Comparison of ENCODE assay signal across 12 cellular contexts in genomic region chr16:87897563-87898505, GRCh38. TPM values are rescaled to one million over a fixed set of nuclear protein-coding genes. Genes with fewer than 3 reads are reported as not detected.
A peak's percentile ranks its signal among the peaks of the same experiment; 100 is the strongest.
DNase-seq lines count a peak whose midpoint lies in the region; ATAC-seq and TF ChIP-seq lines count a peak whose summit lies in the region.
"Had no signal": no experiment of that assay in that cellular context is flagged by ENCODE, and none has a peak within 500 bp of the region (broad histone marks: within the 10 kb centered on the region; RNA-seq: fewer than 3 reads in every experiment).

No MANE protein-coding gene starts in this region.

- no peaks in the 10 kb centered on the region for H3K36me3 Mint-ChIP-seq in immature natural killer cell
- peaks cover 14% of the 10 kb centered on the region for H3K36me3 Mint-ChIP-seq in stimulated activated effector memory CD8-positive, alpha-beta T cell treated with anti-CD3 and anti-CD28 coated beads, Interleukin-12 subunit alpha, Interleukin-12 subunit beta, amount 100 ng/mL, for 72 hours

- no peaks in the 10 kb centered on the region for H3K27me3 ChIP-seq in RWPE2 (ENCODE audit: insufficient read depth, poor library complexity, severe bottlenecking)
- H3K27me3 ChIP-seq: SJSA1, upper lobe of left lung had no signal

- no peak overlapping the region for H3K27ac ChIP-seq in RWPE2 (ENCODE audit: poor library complexity, severe bottlenecking)
- H3K27ac ChIP-seq: SJSA1 had no signal

- no peaks in the 10 kb centered on the region for H3K9me3 ChIP-seq in RWPE2 (ENCODE audit: severe bottlenecking)
- H3K9me3 ChIP-seq: SJSA1, upper lobe of left lung had no signal

- H3K27me3 Mint-ChIP-seq in immature natural killer cell (ENCODE audit: low read depth in 3 of 3), result peaks cover 0 to 13% (median 5%) of the 10 kb centered on the region in 3 donors

- H3K27ac Mint-ChIP-seq in immature natural killer cell, result peak overlapping the region in 5 of 6 donors; percentile 6 to 92 (median 75)
- peak overlapping the region; percentile 96 for H3K27ac Mint-ChIP-seq in stimulated activated effector memory CD8-positive, alpha-beta T cell treated with anti-CD3 and anti-CD28 coated beads, Interleukin-12 subunit alpha, Interleukin-12 subunit beta, amount 100 ng/mL, for 72 hours

- TF ChIP-seq CTCF in RWPE2 (IDR thresholded peaks at IDR 0.05; ENCODE audit: poor library complexity, severe bottlenecking), result no peak
- TF ChIP-seq CTCF in GM10248 (IDR thresholded peaks at IDR 0.05; ENCODE audit: control extremely low read depth, extremely low read depth, low read depth, missing control alignments), result no peak

- POLR2A ChIA-PET in GM10248 (lab: Yijun Ruan, JAX), result interaction anchor here (0.7 kb wide), 1 partner anchor 94 kb away, joined by 3 read pairs; no protein-coding TSS in a partner anchor

- H3K4me1 ChIP-seq in RWPE2 (ENCODE audit: insufficient read depth, poor library complexity, severe bottlenecking), result no peaks in the 10 kb centered on the region

- ATAC-seq in RWPE2 (ENCODE audit: low read depth), result peak; percentile 41; the same call in 1 of the 3 replicates
- peak; percentile 58 for ATAC-seq in stimulated activated effector memory CD8-positive, alpha-beta T cell treated with anti-CD3 and anti-CD28 coated beads, Interleukin-12 subunit alpha, Interleukin-12 subunit beta, amount 100 ng/mL, for 72 hours
- no peak for ATAC-seq in HG02610 (IDR thresholded peaks at IDR 0.05; ENCODE audit: unreplicated experiment)

- H3K4me1 Mint-ChIP-seq in immature natural killer cell, result peaks cover 30 to 31% of the 10 kb centered on the region in 2 donors
- H3K4me1 Mint-ChIP-seq in stimulated activated effector memory CD8-positive, alpha-beta T cell treated with anti-CD3 and anti-CD28 coated beads, Interleukin-12 subunit alpha, Interleukin-12 subunit beta, amount 100 ng/mL, for 72 hours, result peaks cover 51% of the 10 kb centered on the region

- no peak overlapping the region for H3K4me3 ChIP-seq in RWPE2 (ENCODE audit: severe bottlenecking)
- H3K4me3 ChIP-seq: SJSA1, upper lobe of left lung had no signal

- DNase-seq in RWPE2 (ENCODE audit: low spot score) (no peak), activated T-cell treated with anti-CD3 and anti-CD28 coated beads for 48 hours (ENCODE audit: low read depth) (peak; percentile 63), immature natural killer cell (peak in 2 of 3 donors; percentile 22 to 30), T1000 (lab: John Stamatoyannopoulos, UW) (no peak), NCI-H748 treated with DMSO at 0.1 percent for 48 hours (lab: John Stamatoyannopoulos, UW) (no peak), GM10248 (ENCODE audit: extremely low spot score) (no peak)
- peak; percentile 35 to 79 for DNase-seq in stimulated activated effector memory CD8-positive, alpha-beta T cell treated with anti-CD3 and anti-CD28 coated beads, Interleukin-12 subunit alpha, Interleukin-12 subunit beta, amount 100 ng/mL, for 72 hours (ENCODE audit: low spot score in 2 of 2)
- DNase-seq: NCI-H1092, nucleus accumbens, upper lobe of left lung had no signal

- peak overlapping the region; percentile 33 to 73 (median 58) for H3K4me3 Mint-ChIP-seq in immature natural killer cell
- H3K4me3 Mint-ChIP-seq in stimulated activated effector memory CD8-positive, alpha-beta T cell treated with anti-CD3 and anti-CD28 coated beads, Interleukin-12 subunit alpha, Interleukin-12 subunit beta, amount 100 ng/mL, for 72 hours, result peak overlapping the region; percentile 76

- no peaks in the 10 kb centered on the region for H3K36me3 ChIP-seq in RWPE2 (ENCODE audit: low read depth)
- H3K36me3 ChIP-seq: SJSA1, upper lobe of left lung had no signal

- H3K9me3 Mint-ChIP-seq in immature natural killer cell, result no peaks in the 10 kb centered on the region
- no peaks in the 10 kb centered on the region for H3K9me3 Mint-ChIP-seq in stimulated activated effector memory CD8-positive, alpha-beta T cell treated with anti-CD3 and anti-CD28 coated beads, Interleukin-12 subunit alpha, Interleukin-12 subunit beta, amount 100 ng/mL, for 72 hours

- CTCF ChIA-PET in GM10248 (lab: Yijun Ruan, JAX), result interaction anchor here (1.0 to 2.6 kb wide), 6 partner anchors 26 to 129 kb away, joined by 3 to 8 read pairs (median 4); no protein-coding TSS in a partner anchor

RNA-seq across cellular contexts. Expression of gene SLC7A5, which starts 28.5 kb away (rescaled TPM):
- polyA plus RNA-seq in immature natural killer cell, result 1 to 10 TPM; 2.6 to 7.3 (median 4.2) TPM

RNA-seq across cellular contexts. Expression of gene CA5A, which starts 38.5 kb away (rescaled TPM):
- polyA plus RNA-seq in immature natural killer cell, result not detected

RNA-seq across cellular contexts. Expression of gene BANP, which starts 53.4 kb away (rescaled TPM):
- 10 to 100 TPM in 2 of 3 donors, 1 to 10 TPM in 1; 6.3 to 19.4 (median 10.2) TPM for polyA plus RNA-seq in immature natural killer cell

Comparison
In these comparisons a context has a peak if more than half of its experiments do, and no peak if none do; other contexts are left out.
1. DNase-seq: peak in activated T-cell treated with anti-CD3 and anti-CD28 coated beads for 48 hours (single experiment), immature natural killer cell (2 of 3) and stimulated activated effector memory CD8-positive, alpha-beta T cell treated with anti-CD3 and anti-CD28 coated beads, Interleukin-12 subunit alpha, Interleukin-12 subunit beta, amount 100 ng/mL, for 72 hours (2 of 2); none in RWPE2 (single experiment), T1000 (single experiment), NCI-H748 treated with DMSO at 0.1 percent for 48 hours (single experiment) and GM10248 (single experiment).